ENCODE assay signal across 20 cellular contexts in the genomic region with DNA sequence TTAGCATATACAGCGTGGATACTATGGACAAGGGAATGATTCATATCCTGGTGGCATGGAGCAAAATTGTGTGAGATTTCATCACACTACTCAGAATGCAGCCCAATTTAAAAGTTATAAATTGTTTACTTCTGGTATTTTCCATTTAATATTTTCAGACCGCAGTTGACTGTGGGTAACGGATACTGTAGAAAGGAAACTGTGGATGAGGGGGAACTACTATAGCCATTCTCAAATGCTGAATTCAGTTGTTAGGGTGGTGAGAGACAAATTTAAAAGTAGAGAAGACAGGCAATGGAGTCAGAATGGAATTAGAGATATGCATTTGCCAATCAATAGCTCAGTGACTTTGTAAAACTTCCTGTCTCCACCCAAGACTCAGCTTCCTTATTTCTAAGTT.
"Had no signal": no experiment of that assay in that cellular context is flagged by ENCODE, and none has a peak within 500 bp of the region (broad histone marks: within the 10 kb centered on the region; RNA-seq: fewer than 3 reads in every experiment).

No MANE protein-coding gene starts in this region.

- H3K9ac ChIP-seq: neural progenitor cell had no signal

- H3K36me3 ChIP-seq: breast epithelium, esophagus muscularis mucosa, gastroesophageal sphincter, heart right ventricle, neural progenitor cell, prostate gland, right atrium auricular region, thyroid gland had no signal

- H3K4me1 ChIP-seq: breast epithelium, esophagus muscularis mucosa, gastroesophageal sphincter, heart right ventricle, prostate gland, right atrium auricular region, thyroid gland had no signal

- H3K4me3 ChIP-seq: breast epithelium, esophagus muscularis mucosa, gastroesophageal sphincter, heart right ventricle, neural progenitor cell, prostate gland, right atrium auricular region, thyroid gland had no signal

- H3K27me3 ChIP-seq: breast epithelium, esophagus muscularis mucosa, gastroesophageal sphincter, heart right ventricle, neural progenitor cell, right atrium auricular region, thyroid gland had no signal

- H2AFZ ChIP-seq: neural progenitor cell had no signal

- ATAC-seq: activated CD8-positive, alpha-beta T cell treated with anti-CD3 and anti-CD28 coated beads, Interleukin-2, amount 10 ng/mL, durations not matched to agents 7 days and 5 days; gastroesophageal sphincter; heart right ventricle; naive thymus-derived CD4-positive, alpha-beta T cell had no signal

- DNase-seq: activated CD4-positive, alpha-beta T cell treated with anti-CD3 and anti-CD28 coated beads, Interleukin-2, amount 10 ng/mL, durations not matched to agents 24 days and 14 days; activated CD8-positive, alpha-beta T cell treated with anti-CD3 and anti-CD28 coated beads, Interleukin-2, amount 10 ng/mL, durations not matched to agents 7 days and 5 days; activated naive CD4-positive, alpha-beta T cell treated with anti-CD3 and anti-CD28 coated beads, Interleukin-2, amount 50 U/mL, for 16 hours; activated T-cell treated with anti-CD3 and anti-CD28 coated beads, Interleukin-2, amount 50 U/mL, for 24 hours; aorta; effector CD4-positive, alpha-beta T cell; heart right ventricle; mesendoderm; naive thymus-derived CD4-positive, alpha-beta T cell; stimulated activated CD4-positive, alpha-beta T cell treated with anti-CD3 and anti-CD28 coated beads, Interleukin-12 subunit alpha, Interleukin-12 subunit beta, amount 100 ng/mL, for 4 hours; stimulated activated CD4-positive, alpha-beta T cell treated with anti-CD3 and anti-CD28 coated beads, Interleukin-1b, Interleukin-23, amount 100 ng/mL, for 48 hours; stimulated activated naive CD4-positive, alpha-beta T cell treated with Interleukin-2 at 50 U/mL for 16 hours; T1000; thyroid gland had no signal

- H3K4me2 ChIP-seq: neural progenitor cell had no signal

- H3K27ac ChIP-seq: breast epithelium, esophagus muscularis mucosa, gastroesophageal sphincter, heart right ventricle, neural progenitor cell, prostate gland, right atrium auricular region, thyroid gland had no signal

- H3K9me3 ChIP-seq: breast epithelium, esophagus muscularis mucosa, gastroesophageal sphincter, heart right ventricle, prostate gland, right atrium auricular region, thyroid gland had no signal
